In the genomic region with DNA sequence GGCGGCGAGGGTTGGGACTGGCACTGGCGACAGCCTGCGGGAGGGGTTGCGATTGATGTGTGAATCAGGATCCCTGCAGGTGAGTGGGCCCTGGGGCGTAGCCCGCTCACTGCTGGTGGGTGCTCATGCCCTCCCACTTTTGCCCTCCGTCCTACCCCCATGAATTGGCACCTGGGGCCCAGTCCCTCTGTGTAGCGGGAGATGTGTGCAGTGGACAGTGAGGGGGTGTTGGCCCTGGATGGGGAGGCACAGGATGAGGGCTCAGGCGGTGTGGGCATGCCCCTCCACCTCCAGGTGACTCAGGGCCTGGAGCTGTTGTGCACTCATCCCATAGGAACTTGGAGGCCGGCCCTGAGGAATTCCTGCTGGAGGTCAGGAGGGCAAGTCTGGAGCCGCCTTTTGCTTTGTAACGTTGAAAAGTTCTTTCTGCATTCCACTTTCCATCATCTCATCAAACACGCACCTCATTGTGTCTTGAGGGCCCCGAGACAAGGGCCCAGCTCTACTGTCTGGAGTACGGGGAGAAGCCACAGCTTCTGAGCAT, we compare ENCODE assay signal across 11 cellular contexts. TPM values are rescaled to one million over a fixed set of nuclear protein-coding genes. Genes with fewer than 3 reads are reported as not detected.
DNase-seq lines count a peak whose midpoint lies in the region; ATAC-seq and TF ChIP-seq lines count a peak whose summit lies in the region.
"Had no signal": no experiment of that assay in that cellular context is flagged by ENCODE, and none has a peak within 500 bp of the region (broad histone marks: within the 10 kb centered on the region; RNA-seq: fewer than 3 reads in every experiment).

No MANE protein-coding gene starts in this region.

- no peaks in the 10 kb centered on the region for H4K20me1 ChIP-seq in GM23248 (ENCODE audit: insufficient read depth)

- peak overlapping the region; percentile 86 for H3K4me2 ChIP-seq in GM23248 (ENCODE audit: unreplicated experiment)

- TF ChIP-seq CTCF in gastroesophageal sphincter (IDR thresholded peaks at IDR 0.05), result no peak

- H2AFZ ChIP-seq in GM23248, result no peak overlapping the region

- H3K79me2 ChIP-seq in GM23248 (ENCODE audit: insufficient read depth), result no peaks in the 10 kb centered on the region

- no peak for TF ChIP-seq EP300 in gastroesophageal sphincter (IDR thresholded peaks at IDR 0.05)

- H3K36me3 ChIP-seq in GM23248 (ENCODE audit: low read depth) (no peaks in the 10 kb centered on the region), gastroesophageal sphincter (no peaks in the 10 kb centered on the region)
- no peaks in the 10 kb centered on the region for H3K36me3 ChIP-seq in effector memory CD4-positive, alpha-beta T cell (ENCODE audit: control insufficient read depth, insufficient read depth, low read length)

- H3F3A ChIP-seq in GM23248 (ENCODE audit: insufficient read depth), result peaks cover 21% of the 10 kb centered on the region

- ATAC-seq in gastroesophageal sphincter (no peak), left colon (no peak), HG03175 (IDR thresholded peaks at IDR 0.05; ENCODE audit: unreplicated experiment) (no peak)
- ATAC-seq: GM12878 had no signal

- H3K4me1 ChIP-seq in GM23248 (ENCODE audit: insufficient read depth) (peaks cover 39% of the 10 kb centered on the region), gastroesophageal sphincter (peaks cover 0 to 98% (median 23%) of the 10 kb centered on the region in 3 donors)
- H3K4me1 ChIP-seq in effector memory CD4-positive, alpha-beta T cell (ENCODE audit: control insufficient read depth, insufficient read depth, low read length, poor library complexity, severe bottlenecking), result peaks cover 17% of the 10 kb centered on the region

- no peaks in the 10 kb centered on the region for H3K9me3 ChIP-seq in GM23248 (ENCODE audit: low read depth)
- H3K9me3 ChIP-seq in gastroesophageal sphincter, result no peaks in the 10 kb centered on the region
- H3K9me3 ChIP-seq in effector memory CD4-positive, alpha-beta T cell (ENCODE audit: control insufficient read depth, low read length), result no peaks in the 10 kb centered on the region

- H3K4me3 ChIP-seq in GM23248 (peak overlapping the region; percentile 54), gastroesophageal sphincter (peak overlapping the region in 1 of 2 donors; percentile 8), skeletal muscle cell (ENCODE audit: low read depth, low read length) (no peak overlapping the region)
- H3K4me3 ChIP-seq in effector memory CD4-positive, alpha-beta T cell (ENCODE audit: insufficient read depth, low read depth, low read length, poor library complexity, severe bottlenecking), result no peak overlapping the region
- H3K4me3 ChIP-seq: GM12878 had no signal

- in situ Hi-C loops in GM23248 (cut with MboI), result no loop called here

- H3K27ac ChIP-seq in GM23248 (peak overlapping the region; percentile 95), gastroesophageal sphincter (peak overlapping the region in 3 of 4 donors; percentile 83 to 90 (median 86))
- H3K27ac ChIP-seq in effector memory CD4-positive, alpha-beta T cell (ENCODE audit: insufficient read depth, low read length, poor library complexity, severe bottlenecking), result no peak overlapping the region

- WGBS in GM23248 (ENCODE audit: low coverage in 1 of 2, low lambda C conversion rate in 2 of 2, missing lambda C conversion rate in 2 of 2), 2 experiments, result 46 to 52% methylated on average over 15 to 16 of the region's 16 CpGs
- 73 to 75% methylated on average over 5 of the region's 16 CpGs for WGBS in gastroesophageal sphincter (ENCODE audit: low coverage in 1 of 2), 2 donors

- no peak for TF ChIP-seq POLR2A in gastroesophageal sphincter (IDR thresholded peaks at IDR 0.05)

- DNase-seq in GM23248 (peak; percentile 97), T1000 (lab: John Stamatoyannopoulos, UW) (peak; percentile 66), skeletal muscle cell (ENCODE audit: low read depth) (peak; percentile 66), left colon (no peak), cortex of kidney (lab: John Stamatoyannopoulos, UW) (no peak)
- DNase-seq in effector memory CD4-positive, alpha-beta T cell, result no peak
- DNase-seq: activated CD4-positive, alpha-beta T cell treated with anti-CD3 and anti-CD28 coated beads for 48 hours; NCI-H2081 treated with DMSO at 0.1 percent for 48 hours had no signal

- H3K27me3 ChIP-seq in GM23248 (replicated peaks; ENCODE audit: insufficient read depth), result no peaks in the 10 kb centered on the region
- H3K27me3 ChIP-seq in gastroesophageal sphincter, result peaks cover 79% of the 10 kb centered on the region
- H3K27me3 ChIP-seq in effector memory CD4-positive, alpha-beta T cell (replicated peaks; ENCODE audit: control insufficient read depth, insufficient read depth, low read length, poor library complexity, severe bottlenecking), result peaks cover 26% of the 10 kb centered on the region

- H3K9me2 ChIP-seq in GM23248 (ENCODE audit: insufficient read depth), result no peaks in the 10 kb centered on the region

- intact Hi-C loops in left colon (cut with DNase I, micrococcal nuclease), result no loop called here

- H3K9ac ChIP-seq in GM23248, result peak overlapping the region; percentile 72

RNA-seq across cellular contexts. Expression of a gene that starts 3.0 kb away (rescaled TPM):
- 1.0 and 2.2 TPM in 2 replicates for total RNA-seq in GM23248 (2014; rRNA removed; shearing (Covaris generic))
- polyA plus RNA-seq in GM23248 (2016; fragmentation: Nextera tagmentation; extraction: Ambion mirVana), result 0.71 and 1.2 TPM in 2 replicates
- total RNA-seq in gastroesophageal sphincter (10 to 100 TPM in 2 of 4 donors, 1 to 10 TPM in 2; 7.0 to 10.7 (median 9.1) TPM), left colon (1 to 10 TPM; 2.0 to 2.9 TPM)
- total RNA-seq: GM12878 had no signal
- polyA plus RNA-seq: GM12878 had no signal

RNA-seq across cellular contexts. Expression of a gene that starts 23.9 kb away (rescaled TPM):
- 0.32 TPM in 1 of 2 replicates, not detected in the other for total RNA-seq in GM23248 (2014; rRNA removed; shearing (Covaris generic))
- not detected in 2 replicates for polyA plus RNA-seq in GM23248 (2016; fragmentation: Nextera tagmentation; extraction: Ambion mirVana)
- under 1 TPM in 1 of 4 donors, not detected in 3; 0.40 TPM for total RNA-seq in gastroesophageal sphincter
- total RNA-seq in left colon, result not detected
- total RNA-seq: GM12878 had no signal
- polyA plus RNA-seq: GM12878 had no signal

RNA-seq across cellular contexts. Expression of a gene that starts 35.9 kb away (rescaled TPM):
- total RNA-seq in GM23248 (2014; rRNA removed; shearing (Covaris generic)), result 0.11 TPM in 1 of 2 replicates, not detected in the other
- 0.08 and 0.09 TPM in 2 replicates for polyA plus RNA-seq in GM23248 (2016; fragmentation: Nextera tagmentation; extraction: Ambion mirVana)
- 1 to 10 TPM in 2 of 4 donors, under 1 TPM in 2; 0.23 to 4.4 (median 0.72) TPM for total RNA-seq in gastroesophageal sphincter
- total RNA-seq in left colon, result under 1 TPM in 1 of 2 donors, not detected in 1; 0.95 TPM

RNA-seq across cellular contexts. Expression of a gene that starts 37.6 kb away (rescaled TPM):
- not detected in 2 replicates for total RNA-seq in GM23248 (2014; rRNA removed; shearing (Covaris generic))
- polyA plus RNA-seq in GM23248 (2016; fragmentation: Nextera tagmentation; extraction: Ambion mirVana), result 0.09 TPM in 1 of 2 replicates, not detected in the other
- total RNA-seq in gastroesophageal sphincter, result under 1 TPM in 1 of 4 donors, not detected in 3; under 0.01 TPM
- not detected for total RNA-seq in left colon
- total RNA-seq: GM12878 had no signal

Comparison
In these comparisons a context has a peak if more than half of its experiments do, and no peak if none do; other contexts are left out.
1. DNase-seq: peak in GM23248 (single experiment), T1000 (single experiment) and skeletal muscle cell (single experiment); none in left colon (0 of 2), effector memory CD4-positive, alpha-beta T cell (0 of 3) and cortex of kidney (single experiment).